Comparison of ENCODE assay signal across 17 cellular contexts in the genomic region with DNA sequence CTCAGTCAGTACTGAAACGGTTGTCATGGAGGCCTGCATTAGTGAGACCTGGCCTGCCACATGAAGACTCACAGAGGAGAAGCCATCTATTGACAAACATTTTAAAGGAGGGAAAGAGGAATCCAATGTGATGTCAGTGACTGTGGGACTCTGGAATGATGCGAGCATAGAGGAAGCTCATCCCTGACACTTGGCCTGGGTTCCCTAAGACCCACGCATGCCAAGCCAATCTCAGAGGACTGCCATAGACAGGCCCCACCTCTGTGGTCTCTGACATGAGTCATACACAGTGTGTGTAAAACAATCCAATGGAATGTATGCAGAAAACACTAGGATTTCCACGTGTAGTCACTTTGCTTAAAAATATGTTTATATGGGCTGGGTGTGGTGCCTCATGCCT. TPM values are rescaled to one million over a fixed set of nuclear protein-coding genes. Genes with fewer than 3 reads are reported as not detected.
DNase-seq lines count a peak whose midpoint lies in the region; ATAC-seq, FAIRE-seq and TF ChIP-seq lines count a peak whose summit lies in the region.
"Had no signal": no experiment of that assay in that cellular context is flagged by ENCODE, and none has a peak within 500 bp of the region (broad histone marks: within the 10 kb centered on the region; RNA-seq: fewer than 3 reads in every experiment).

No MANE protein-coding gene starts in this region.

- H3K4me1 Mint-ChIP-seq in WTC11 (no peaks in the 10 kb centered on the region; the same call in 1 of the 2 replicates), H9 (peaks cover 0 to 8% of the 10 kb centered on the region in 2 experiments; a peak in 3 of 4 replicates)

- H3K4me3 ChIP-seq in cardiac muscle cell (no peak overlapping the region), foreskin fibroblast (ENCODE audit: low read depth in 1 of 2, low read length in 2 of 2) (no peak overlapping the region)
- H3K4me3 ChIP-seq: transverse colon had no signal

- H3K14ac ChIP-seq in H9 (ENCODE audit: insufficient read depth, low read length), result no peak overlapping the region

- no peak overlapping the region for H2BK5ac ChIP-seq in H9 (ENCODE audit: insufficient read length, low read length)

- H3K23me2 ChIP-seq in H9 (ENCODE audit: insufficient read length, low read depth, low read length, poor library complexity, severe bottlenecking), result no peaks in the 10 kb centered on the region

- H2BK120ac ChIP-seq in H9 (ENCODE audit: low read depth, low read length, poor library complexity, severe bottlenecking), result no peak overlapping the region

- ATAC-seq in Right ventricle myocardium superior (ENCODE audit: poor library complexity) (no peak), WTC11 (no peak), HG02981 (IDR thresholded peaks at IDR 0.05; ENCODE audit: unreplicated experiment) (no peak)
- ATAC-seq: naive thymus-derived CD8-positive, alpha-beta T cell; Right ventricle myocardium inferior had no signal

- H3K36me3 Mint-ChIP-seq in WTC11 (no peaks in the 10 kb centered on the region), H9 (ENCODE audit: insufficient read depth in 1 of 3, low read depth in 3 of 3) (peaks cover 0 to 4% (median 4%) of the 10 kb centered on the region in 3 experiments; a peak in 3 of 7 replicates)

- H2BK15ac ChIP-seq in H9 (ENCODE audit: low read depth, low read length), result no peak overlapping the region

- WGBS in H9 (ENCODE audit: extremely low coverage, insufficient read length, low lambda C conversion rate), result no CpG with 5 or more reads among the region's 4 CpGs

- peak overlapping the region; percentile 63 for H3K27ac Mint-ChIP-seq in WTC11
- no peak overlapping the region; a peak in 1 of 7 replicates for H3K27ac Mint-ChIP-seq in H9
- H3K27ac Mint-ChIP-seq: naive thymus-derived CD8-positive, alpha-beta T cell had no signal

- POLR2A ChIA-PET in WTC11 (lab: Charles Lee), result no interaction called here

- DNase-seq in cardiac muscle cell (ENCODE audit: low read depth in 1 of 2, low spot score in 1 of 2), result peak in 1 of 2 donors; percentile 78
- DNase-seq in Right ventricle myocardium superior, result no peak
- DNase-seq in WTC11 (ENCODE audit: low spot score), result no peak
- DNase-seq in foreskin fibroblast, result peak; percentile 88 to 89
- peak; percentile 35 for DNase-seq in urothelium cell line (ENCODE audit: low spot score)
- no peak for DNase-seq in H9
- DNase-seq in NCI-H510A (lab: John Stamatoyannopoulos, UW), result no peak
- DNase-seq: activated T-cell treated with anti-CD3 and anti-CD28 coated beads for 4 hours; kidney; naive thymus-derived CD8-positive, alpha-beta T cell; NCI-H1048; NCI-H526; transverse colon; WERI-Rb-1 had no signal

- no peak overlapping the region for H3K4me2 ChIP-seq in H9 (ENCODE audit: insufficient read depth, insufficient read length, low read length)

- H3K27ac ChIP-seq in cardiac muscle cell (peak overlapping the region; percentile 10), H9 (ENCODE audit: insufficient read length, low read depth, low read length) (no peak overlapping the region)
- H3K27ac ChIP-seq: transverse colon, WERI-Rb-1 had no signal

- H3K27me3 ChIP-seq in cardiac muscle cell (no peaks in the 10 kb centered on the region), H9 (ENCODE audit: insufficient read depth, low read length) (no peaks in the 10 kb centered on the region)
- H3K27me3 ChIP-seq: transverse colon had no signal

- H3K79me2 ChIP-seq in H9 (ENCODE audit: insufficient read depth, low read length), result no peaks in the 10 kb centered on the region

- H3K23ac ChIP-seq in H9 (ENCODE audit: insufficient read length, low read depth, low read length), result no peak overlapping the region

- no peak overlapping the region for H4K91ac ChIP-seq in H9 (ENCODE audit: insufficient read length, low read depth, low read length)

- H3K9me3 ChIP-seq in cardiac muscle cell (ENCODE audit: low read depth) (no peaks in the 10 kb centered on the region), H9 (ENCODE audit: control insufficient read depth, low read depth, low read length) (no peaks in the 10 kb centered on the region)
- H3K9me3 ChIP-seq: transverse colon had no signal

- H4K5ac ChIP-seq in H9 (ENCODE audit: insufficient read length, low read depth, low read length), result no peak overlapping the region

- CTCF ChIA-PET in WTC11 (lab: Charles Lee), result no interaction called here

- H3K56ac ChIP-seq in H9 (ENCODE audit: insufficient read length, low read depth, low read length), result no peak overlapping the region

- H3T11ph ChIP-seq in H9 (ENCODE audit: low read length), result no peak overlapping the region

- H3K27me3 Mint-ChIP-seq in WTC11 (ENCODE audit: low read depth) (no peaks in the 10 kb centered on the region), H9 (ENCODE audit: low read depth) (no peaks in the 10 kb centered on the region)
- H3K27me3 Mint-ChIP-seq: naive thymus-derived CD8-positive, alpha-beta T cell had no signal

- no peaks in the 10 kb centered on the region for H3K79me1 ChIP-seq in H9 (ENCODE audit: insufficient read depth, low read depth, low read length, poor library complexity, severe bottlenecking)

- H4K8ac ChIP-seq in H9 (replicated peaks; ENCODE audit: insufficient read length, low read depth, low read length), result no peak overlapping the region

- intact Hi-C loops in Right ventricle myocardium superior (cut with DNase I), result no loop called here

- no peak overlapping the region for H3K9ac ChIP-seq in H9 (ENCODE audit: extremely low read depth, insufficient read length, low read length)

- no peak overlapping the region for H2AFZ ChIP-seq in H9 (ENCODE audit: low read length)

- no peak overlapping the region for H2AK5ac ChIP-seq in H9 (ENCODE audit: insufficient read length, low read length)

- TF ChIP-seq CTCF in cardiac muscle cell (IDR thresholded peaks at IDR 0.05; ENCODE audit: low read depth, low read length) (no peak), WTC11 (IDR thresholded peaks at IDR 0.05) (no peak), foreskin fibroblast (IDR thresholded peaks at IDR 0.05; ENCODE audit: low read depth, low read length) (no peak), H9 (conservative IDR thresholded peaks at IDR 0.05) (no peak)

- H3K9me3 Mint-ChIP-seq in WTC11 (no peaks in the 10 kb centered on the region), H9 (no peaks in the 10 kb centered on the region)
- H3K9me3 Mint-ChIP-seq: naive thymus-derived CD8-positive, alpha-beta T cell had no signal

- no peak overlapping the region for H2BK12ac ChIP-seq in H9 (ENCODE audit: insufficient read length, low read depth, low read length)

- no peak overlapping the region for H2BK20ac ChIP-seq in H9 (ENCODE audit: low read depth, low read length, poor library complexity, severe bottlenecking)

- H3K4me1 ChIP-seq in cardiac muscle cell (ENCODE audit: low read depth) (peaks cover 9% of the 10 kb centered on the region), H9 (ENCODE audit: insufficient read depth, low read length) (no peaks in the 10 kb centered on the region)
- H3K4me1 ChIP-seq: transverse colon had no signal

- no peaks in the 10 kb centered on the region for H3K36me3 ChIP-seq in cardiac muscle cell
- H3K36me3 ChIP-seq: transverse colon, WERI-Rb-1 had no signal

- FAIRE-seq in urothelium cell line (lab: Jason Lieb, UNC), result peak; percentile 9
- FAIRE-seq: GM18507, kidney had no signal

- no peak overlapping the region for H3K4me3 Mint-ChIP-seq in WTC11
- no peak overlapping the region for H3K4me3 Mint-ChIP-seq in H9
- H3K4me3 Mint-ChIP-seq: naive thymus-derived CD8-positive, alpha-beta T cell had no signal

- no peaks in the 10 kb centered on the region for H4K20me1 ChIP-seq in H9 (ENCODE audit: control insufficient read depth, insufficient read depth, insufficient read length)

- no peak overlapping the region for H3K4ac ChIP-seq in H9 (ENCODE audit: low read depth, low read length)

- no peak overlapping the region for H3K18ac ChIP-seq in H9 (ENCODE audit: insufficient read length, low read depth, low read length)

TF ChIP-seq in WTC11, 78 proteins besides CTCF, POLR2A, EP300 and RAD21 (continues in another document):
- TF ChIP-seq CBFB (CRISPR knock-in tag; IDR thresholded peaks at IDR 0.05; ENCODE audit: low read depth) (no peak), TP53 (CRISPR knock-in tag; IDR thresholded peaks at IDR 0.05) (no peak), ETV6 (CRISPR knock-in tag; IDR thresholded peaks at IDR 0.05) (no peak)
- TF ChIP-seq, protein P1, sequence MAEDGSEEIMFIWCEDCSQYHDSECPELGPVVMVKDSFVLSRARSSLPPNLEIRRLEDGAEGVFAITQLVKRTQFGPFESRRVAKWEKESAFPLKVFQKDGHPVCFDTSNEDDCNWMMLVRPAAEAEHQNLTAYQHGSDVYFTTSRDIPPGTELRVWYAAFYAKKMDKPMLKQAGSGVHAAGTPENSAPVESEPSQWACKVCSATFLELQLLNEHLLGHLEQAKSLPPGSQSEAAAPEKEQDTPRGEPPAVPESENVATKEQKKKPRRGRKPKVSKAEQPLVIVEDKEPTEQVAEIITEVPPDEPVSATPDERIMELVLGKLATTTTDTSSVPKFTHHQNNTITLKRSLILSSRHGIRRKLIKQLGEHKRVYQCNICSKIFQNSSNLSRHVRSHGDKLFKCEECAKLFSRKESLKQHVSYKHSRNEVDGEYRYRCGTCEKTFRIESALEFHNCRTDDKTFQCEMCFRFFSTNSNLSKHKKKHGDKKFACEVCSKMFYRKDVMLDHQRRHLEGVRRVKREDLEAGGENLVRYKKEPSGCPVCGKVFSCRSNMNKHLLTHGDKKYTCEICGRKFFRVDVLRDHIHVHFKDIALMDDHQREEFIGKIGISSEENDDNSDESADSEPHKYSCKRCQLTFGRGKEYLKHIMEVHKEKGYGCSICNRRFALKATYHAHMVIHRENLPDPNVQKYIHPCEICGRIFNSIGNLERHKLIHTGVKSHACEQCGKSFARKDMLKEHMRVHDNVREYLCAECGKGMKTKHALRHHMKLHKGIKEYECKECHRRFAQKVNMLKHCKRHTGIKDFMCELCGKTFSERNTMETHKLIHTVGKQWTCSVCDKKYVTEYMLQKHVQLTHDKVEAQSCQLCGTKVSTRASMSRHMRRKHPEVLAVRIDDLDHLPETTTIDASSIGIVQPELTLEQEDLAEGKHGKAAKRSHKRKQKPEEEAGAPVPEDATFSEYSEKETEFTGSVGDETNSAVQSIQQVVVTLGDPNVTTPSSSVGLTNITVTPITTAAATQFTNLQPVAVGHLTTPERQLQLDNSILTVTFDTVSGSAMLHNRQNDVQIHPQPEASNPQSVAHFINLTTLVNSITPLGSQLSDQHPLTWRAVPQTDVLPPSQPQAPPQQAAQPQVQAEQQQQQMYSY (CRISPR knock-in tag; IDR thresholded peaks at IDR 0.05), result no peak

RNA-seq across cellular contexts. Expression of a gene that starts 7.8 kb away (rescaled TPM):
- total RNA-seq in cardiac muscle cell, result 39.2 and 64.3 TPM in 2 replicates
- 12.5 and 17.8 TPM in 2 replicates for polyA plus RNA-seq in cardiac muscle cell
- total RNA-seq in Right ventricle myocardium superior, result 6.5 TPM
- total RNA-seq in WTC11 (2021), result 63.0 to 74.3 TPM (median 73.2 TPM) in 3 replicates
- 54.5 and 55.5 TPM in 2 replicates for total RNA-seq in H9 (2021)

RNA-seq across cellular contexts. Expression of a gene that starts 52.3 kb away (rescaled TPM):
- total RNA-seq in cardiac muscle cell, result 6.2 and 10.2 TPM in 2 replicates
- polyA plus RNA-seq in cardiac muscle cell, result 4.6 and 6.9 TPM in 2 replicates
- total RNA-seq in Right ventricle myocardium superior, result 13.7 TPM
- 25.7 to 27.6 TPM (median 26.4 TPM) in 3 replicates for total RNA-seq in WTC11 (2021)
- 29.2 and 31.1 TPM in 2 replicates for total RNA-seq in H9 (2021)

Comparison
In these comparisons a context has a peak if more than half of its experiments do, and no peak if none do; other contexts are left out.
1. DNase-seq: peak in foreskin fibroblast (2 of 2) and urothelium cell line (single experiment); none in Right ventricle myocardium superior (single experiment), WTC11 (single experiment), H9 (single experiment) and NCI-H510A (single experiment).